14 cellular contexts compared by ENCODE assay signal in the genomic region with DNA sequence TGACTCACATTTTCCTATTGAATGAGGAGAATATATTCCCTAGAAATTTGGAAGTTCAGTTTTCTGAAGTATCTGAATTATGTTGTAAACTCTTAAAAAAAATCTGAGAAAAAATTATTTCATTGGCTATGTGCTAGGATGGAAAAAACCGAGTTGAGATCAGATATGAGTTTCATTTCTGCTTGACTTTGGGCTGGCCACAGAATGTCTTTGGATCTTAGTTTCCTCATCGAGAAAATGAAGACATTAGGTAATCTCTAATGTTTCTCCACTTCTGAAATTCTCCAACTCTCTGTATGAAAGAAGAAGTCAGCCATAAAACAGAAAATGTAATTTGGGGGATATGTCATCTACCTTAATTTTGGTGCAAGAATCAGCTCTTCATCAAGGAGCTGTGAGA. TPM values are rescaled to one million over a fixed set of nuclear protein-coding genes. Genes with fewer than 3 reads are reported as not detected.
DNase-seq lines count a peak whose midpoint lies in the region; ATAC-seq, FAIRE-seq and TF ChIP-seq lines count a peak whose summit lies in the region.
"Had no signal": no experiment of that assay in that cellular context is flagged by ENCODE, and none has a peak within 500 bp of the region (broad histone marks: within the 10 kb centered on the region; RNA-seq: fewer than 3 reads in every experiment).

No MANE protein-coding gene starts in this region.

- no peak for TF ChIP-seq EP300 in GM12878 (IDR thresholded peaks at IDR 0.05; ENCODE audit: borderline replicate concordance in 1 of 2, control insufficient read depth in 1 of 2, low read depth in 2 of 2, low read length in 2 of 2)

- H4K20me1 ChIP-seq in GM12878 (ENCODE audit: control insufficient read depth, insufficient read depth) = no peaks in the 10 kb centered on the region

- no peaks in the 10 kb centered on the region for H3K4me1 Mint-ChIP-seq in progenitor cell of endocrine pancreas (ENCODE audit: low read depth)
- H3K4me1 Mint-ChIP-seq: CD8-positive, alpha-beta memory T cell had no signal

- no peak for TF ChIP-seq RAD21 in GM12878 (IDR thresholded peaks at IDR 0.05; ENCODE audit: insufficient read depth, low read depth, low read length)

- no peak overlapping the region for H3K4me3 ChIP-seq in GM12878
- H3K4me3 ChIP-seq: GM23248 had no signal

- H3K9ac ChIP-seq in GM12878 (ENCODE audit: control insufficient read depth, insufficient read depth, low read length) = no peak overlapping the region
- H3K9ac ChIP-seq: GM23248 had no signal

- ATAC-seq in GM12878 = peak; percentile 55
- ATAC-seq in Right ventricle myocardium superior (ENCODE audit: poor library complexity) = no peak
- ATAC-seq in GM19328 (IDR thresholded peaks at IDR 0.05; ENCODE audit: unreplicated experiment) = no peak

- H3K4me2 ChIP-seq in GM12878 (ENCODE audit: control insufficient read depth, insufficient read depth) = no peak overlapping the region

- no peak overlapping the region for H2AFZ ChIP-seq in GM12878 (ENCODE audit: control insufficient read depth, low read depth, low read length)
- H2AFZ ChIP-seq: GM23248 had no signal

- RAD21 ChIA-PET in GM12878 (lab: Charles Lee; ENCODE audit: unreplicated experiment) = interaction anchor here (0.9 to 2.4 kb wide), 7 partner anchors 10 to 134 kb away, joined by 3 to 11 read pairs (median 6); no protein-coding TSS in a partner anchor

- H3K27ac ChIP-seq in GM12878 (ENCODE audit: control insufficient read depth, insufficient read depth) = no peak overlapping the region
- H3K27ac ChIP-seq: 22Rv1, GM23248 had no signal

- H3K79me2 ChIP-seq in GM12878 (ENCODE audit: control insufficient read depth, insufficient read depth, low read length) = no peaks in the 10 kb centered on the region

- in situ Hi-C loops in GM12878 (cut with MboI) = loop anchor here (5.0 kb wide), 1 partner anchor 106 kb away; no protein-coding TSS in a partner anchor

- intact Hi-C loops in GM12878 (cut with micrococcal nuclease; ENCODE audit: unreplicated experiment) = no loop called here
- intact Hi-C loops in posterior cingulate gyrus (cut with DNase I) = no loop called here
- intact Hi-C loops in Right ventricle myocardium superior (cut with DNase I) = no loop called here

- no peaks in the 10 kb centered on the region for H3K27me3 ChIP-seq in GM12878 (replicated peaks in 1 of 2; ENCODE audit: control insufficient read depth in 2 of 2, insufficient read depth in 2 of 2, low read length in 1 of 2)

- no peak overlapping the region for H3K27ac Mint-ChIP-seq in progenitor cell of endocrine pancreas
- H3K27ac Mint-ChIP-seq: CD8-positive, alpha-beta memory T cell had no signal

- peaks cover 5% of the 10 kb centered on the region; the same call in 1 of the 2 replicates for H3K4me1 ChIP-seq in GM12878 (ENCODE audit: control insufficient read depth, insufficient read depth, low read length)

- no TSS peak for BruUV-seq in GM12878 (replicated peaks; lab: Mats Ljungman, UMichigan)

- H3K9me3 ChIP-seq in GM12878 (replicated peaks; ENCODE audit: control insufficient read depth, insufficient read depth, low read length) = no peaks in the 10 kb centered on the region

- H3K9me3 Mint-ChIP-seq in progenitor cell of endocrine pancreas (ENCODE audit: low read depth) = no peaks in the 10 kb centered on the region
- H3K9me3 Mint-ChIP-seq: CD8-positive, alpha-beta memory T cell had no signal

- TF ChIP-seq POLR2A in GM12878 (IDR thresholded peaks at IDR 0.05; ENCODE audit: low read depth, low read length) = no peak

- CTCF ChIA-PET in GM12878 (lab: Yijun Ruan, JAX) = interaction anchor here (0.8 to 4.8 kb wide), 12 partner anchors 10 to 234 kb away, joined by 3 to 40 read pairs (median 5); a partner anchor contains a TSS

- no peaks in the 10 kb centered on the region for H3K36me3 Mint-ChIP-seq in progenitor cell of endocrine pancreas (ENCODE audit: insufficient read depth)
- H3K36me3 Mint-ChIP-seq: CD14-positive monocyte; CD8-positive, alpha-beta memory T cell had no signal

- no peak overlapping the region for H3K4me3 Mint-ChIP-seq in progenitor cell of endocrine pancreas (ENCODE audit: low read depth)
- H3K4me3 Mint-ChIP-seq: CD8-positive, alpha-beta memory T cell had no signal

- 13% methylated on average over 2 of the region's 2 CpGs for WGBS in GM12878 (ENCODE audit: insufficient coverage, insufficient replicate concordance, low lambda C conversion rate, missing lambda C conversion rate)

- TF ChIP-seq CTCF in GM12878 (IDR thresholded peaks at IDR 0.05 in 2 of 3, conservative IDR thresholded peaks at IDR 0.05 in 1 of 3; ENCODE audit: control insufficient read depth in 2 of 3, extremely low read depth in 1 of 3, insufficient read depth in 1 of 3, low read depth in 3 of 3, low read length in 3 of 3) (no peak), progenitor cell of endocrine pancreas (IDR thresholded peaks at IDR 0.05; ENCODE audit: unreplicated experiment) (no peak)

- FAIRE-seq in GM12878 (lab: Jason Lieb, UNC) = no peak

- POLR2A ChIA-PET in GM12878 (lab: Charles Lee) = interaction anchor here (0.6 to 1.5 kb wide), 5 partner anchors 10 to 120 kb away, joined by 3 to 6 read pairs (median 4); no protein-coding TSS in a partner anchor

- SMC1A ChIA-PET in GM12878 (lab: Charles Lee; ENCODE audit: uncharacterized antibody, unreplicated experiment) = interaction anchor here (0.7 to 11.6 kb wide), 17 partner anchors 8 to 134 kb away, joined by 3 to 249 read pairs (median 4); a partner anchor contains a TSS

- no peaks in the 10 kb centered on the region for H3K36me3 ChIP-seq in GM12878 (ENCODE audit: control insufficient read depth in 2 of 2, insufficient read depth in 2 of 2, low read length in 1 of 2)

- peak; percentile 37 for DNase-seq in CD1c-positive myeloid dendritic cell (ENCODE audit: extremely low spot score)
- DNase-seq in NOMO-1 (lab: John Stamatoyannopoulos, UW; ENCODE audit: unreplicated experiment in 2 of 2) = peak; percentile 62 to 83
- peak; percentile 27 for DNase-seq in SIG-M5 (lab: John Stamatoyannopoulos, UW)
- no peak for DNase-seq in GM12878 (ENCODE audit: low read depth, low spot score)
- DNase-seq in posterior cingulate gyrus = no peak
- no peak for DNase-seq in progenitor cell of endocrine pancreas (ENCODE audit: low spot score, unreplicated experiment)
- DNase-seq in Right ventricle myocardium superior = no peak
- DNase-seq: CD8-positive, alpha-beta memory T cell; GF-D8 had no signal

- H3K27me3 Mint-ChIP-seq in progenitor cell of endocrine pancreas = peaks cover 6% of the 10 kb centered on the region

TF ChIP-seq in GM12878, 131 proteins besides CTCF, POLR2A, EP300 and RAD21:
- TF ChIP-seq EGR1 (IDR thresholded peaks at IDR 0.05; ENCODE audit: borderline replicate concordance in 1 of 2, low read depth in 2 of 2, low read length in 2 of 2) (no peak), SPI1 (IDR thresholded peaks at IDR 0.05; ENCODE audit: borderline replicate concordance, insufficient read depth, low read depth, low read length) (peak; percentile 10; the same call in 1 of the 2 replicates)
TF ChIP-seq in GM12878: peak in this region for 1.

RNA-seq across cellular contexts. Expression of a gene that starts 28.8 kb away (rescaled TPM):
- total RNA-seq in GM12878 (2013; cell fraction: nucleolus; rRNA removed) = not detected in 2 replicates
- total RNA-seq in GM12878 (2014; rRNA removed) (not detected in 2 replicates), GM12878 (2014; rRNA removed; fragmentation: Illumina TruSeq; extraction: Trizol) (not detected in 2 replicates), GM12878 (2021) (not detected in 2 replicates), progenitor cell of endocrine pancreas (0.67 TPM in 1 of 2 replicates, not detected in the other), Right ventricle myocardium superior (24.8 TPM)
- not detected for polyA plus RNA-seq in GM12878 (2011; ENCODE audit: low read depth)
- polyA plus RNA-seq in GM12878 (2011; rRNA removed) (not detected in 2 replicates), GM12878 (2014; fragmentation: Illumina TruSeq; extraction: Trizol) (not detected in 2 replicates), GM12878 (2014; fragmentation: Nextera tagmentation; extraction: Ambion mirVana) (under 1 TPM in 1 of 2 experiments, not detected in 1; 0.39 TPM), GM12878 (2014; rRNA removed) (not detected in 2 replicates), GM12878 (2016; fragmentation: Nextera tagmentation; extraction: Ambion mirVana) (not detected)
- polyA plus RNA-seq in GM12878 (2011; cell fraction: cytosol; rRNA removed) = 0.09 TPM in 1 of 2 replicates, not detected in the other
- not detected in 2 replicates for polyA plus RNA-seq in GM12878 (2011; cell fraction: nucleus; rRNA removed)
- polyA plus RNA-seq in GM12878 (2012) = not detected in 2 replicates
- not detected in 2 replicates for polyA minus RNA-seq in GM12878 (2011; rRNA and poly(A)+ RNA removed)
- not detected in 2 replicates for polyA minus RNA-seq in GM12878 (2011; cell fraction: cytosol; rRNA and poly(A)+ RNA removed)
- not detected in 2 replicates for polyA minus RNA-seq in GM12878 (2011; cell fraction: nucleus; rRNA and poly(A)+ RNA removed)
- total RNA-seq: CD8-positive, alpha-beta memory T cell; GM23248 had no signal
- polyA plus RNA-seq: BJ; CD14-positive monocyte; CD8-positive, alpha-beta memory T cell; GM23248 had no signal

Comparison
In these comparisons a context has a peak if more than half of its experiments do, and no peak if none do; other contexts are left out.
1. DNase-seq: peak in CD1c-positive myeloid dendritic cell (single experiment), NOMO-1 (2 of 2) and SIG-M5 (single experiment); none in GM12878 (single experiment), posterior cingulate gyrus (0 of 10), progenitor cell of endocrine pancreas (single experiment) and Right ventricle myocardium superior (single experiment).
2. RNA of a gene that starts 28.8 kb away (total RNA-seq): 24.8 TPM in Right ventricle myocardium superior (single experiment); 0.67 TPM in progenitor cell of endocrine pancreas and not detected in GM12878; every median in the first group is over 10 times any median in the second.